In genomic region chr19:1125601-1126533, GRCh38 we compare ENCODE assay signal across 2 cellular contexts.
A peak's percentile ranks its signal among the peaks of the same experiment; 100 is the strongest.
TF ChIP-seq lines count a peak whose summit lies in the region.

No MANE protein-coding gene starts in this region.

TF ChIP-seq in K562, 482 proteins besides CTCF, POLR2A, EP300 and RAD21 (continues in another document):
- TF ChIP-seq CEBPB (tag; IDR thresholded peaks at IDR 0.05) (peak; percentile 41; the same call in 1 of the 2 replicates), MXD1 (CRISPR knock-in tag; IDR thresholded peaks at IDR 0.05; ENCODE audit: borderline replicate concordance, poor library complexity, severe bottlenecking) (no peak), E2F1 (CRISPR knock-in tag; IDR thresholded peaks at IDR 0.05) (no peak), GABPB2 (CRISPR knock-in tag; conservative IDR thresholded peaks at IDR 0.05) (no peak), DPF2 (IDR thresholded peaks at IDR 0.05) (peak; percentile 41; the same call in 1 of the 2 replicates), SAP30 (IDR thresholded peaks at IDR 0.05; ENCODE audit: borderline replicate concordance, insufficient read depth, low read depth, low read length, poor library complexity, severe bottlenecking) (no peak), CBFA2T3 (IDR thresholded peaks at IDR 0.05) (peak; percentile 82), STAT5A (IDR thresholded peaks at IDR 0.05; ENCODE audit: borderline replicate concordance, low read length) (no peak), SP1 (CRISPR knock-in tag; IDR thresholded peaks at IDR 0.05) (no peak), JUN (IDR thresholded peaks at IDR 0.05; ENCODE audit: borderline replicate concordance, low read depth, low read length) (no peak), JUN (CRISPR knock-in tag; IDR thresholded peaks at IDR 0.05; ENCODE audit: borderline replicate concordance) (no peak), PML (IDR thresholded peaks at IDR 0.05; ENCODE audit: low read length) (no peak), MAFG (tag; conservative IDR thresholded peaks at IDR 0.05) (no peak), HNRNPK (IDR thresholded peaks at IDR 0.05; ENCODE audit: low read depth, low read length, poor library complexity, severe bottlenecking) (no peak), U2AF2 (optimal IDR thresholded peaks at IDR 0.05; ENCODE audit: low read depth, low read length) (no peak), REST (CRISPR knock-in tag; IDR thresholded peaks at IDR 0.05; ENCODE audit: low read depth) (no peak), ZFP30 (CRISPR knock-in tag; IDR thresholded peaks at IDR 0.05; ENCODE audit: borderline replicate concordance) (no peak), PRPF4 (IDR thresholded peaks at IDR 0.05; ENCODE audit: insufficient read depth, low read depth, low read length, poor library complexity, severe bottlenecking) (no peak), IRF2 (CRISPR knock-in tag; IDR thresholded peaks at IDR 0.05) (no peak), FOXA3 (CRISPR knock-in tag; conservative IDR thresholded peaks at IDR 0.05 in 1 of 2, IDR thresholded peaks at IDR 0.05 in 1 of 2) (no peak), E2F5 (CRISPR knock-in tag; IDR thresholded peaks at IDR 0.05) (no peak), ZBTB33 (CRISPR knock-in tag; IDR thresholded peaks at IDR 0.05) (peak; percentile 63), POLR2AphosphoS5 (IDR thresholded peaks at IDR 0.05; ENCODE audit: control insufficient read depth, insufficient read depth, low read depth, low read length) (no peak), TAF9B (IDR thresholded peaks at IDR 0.05; ENCODE audit: partially characterized antibody) (no peak), SRF (CRISPR knock-in tag; IDR thresholded peaks at IDR 0.05) (no peak), ZNF785 (CRISPR knock-in tag; IDR thresholded peaks at IDR 0.05) (no peak)

TF ChIP-seq in WTC11, 78 proteins besides CTCF, POLR2A, EP300 and RAD21:
- TF ChIP-seq E2F4 (CRISPR knock-in tag; IDR thresholded peaks at IDR 0.05; ENCODE audit: borderline replicate concordance, low read depth) (no peak), NFATC4 (CRISPR knock-in tag; IDR thresholded peaks at IDR 0.05) (no peak), ATF6 (CRISPR knock-in tag; IDR thresholded peaks at IDR 0.05) (no peak), FOXK1 (CRISPR knock-in tag; IDR thresholded peaks at IDR 0.05) (no peak), ERG (CRISPR knock-in tag; IDR thresholded peaks at IDR 0.05) (no peak), JAZF1 (CRISPR knock-in tag; IDR thresholded peaks at IDR 0.05) (no peak), MYBL2 (CRISPR knock-in tag; IDR thresholded peaks at IDR 0.05) (no peak), EMX1 (CRISPR knock-in tag; IDR thresholded peaks at IDR 0.05) (no peak), ZNF416 (CRISPR knock-in tag; IDR thresholded peaks at IDR 0.05) (no peak), E2F5 (CRISPR knock-in tag; IDR thresholded peaks at IDR 0.05) (no peak), RORB (CRISPR knock-in tag; IDR thresholded peaks at IDR 0.05) (no peak), USF2 (CRISPR knock-in tag; IDR thresholded peaks at IDR 0.05) (no peak), GRHL2 (CRISPR knock-in tag; IDR thresholded peaks at IDR 0.05; ENCODE audit: insufficient replicate concordance, severe bottlenecking) (no peak), TEAD1 (CRISPR knock-in tag; IDR thresholded peaks at IDR 0.05) (no peak), GTF2I (CRISPR knock-in tag; conservative IDR thresholded peaks at IDR 0.05) (no peak), CREM (CRISPR knock-in tag; IDR thresholded peaks at IDR 0.05) (no peak)
